ENCODE assay signal across 9 cellular contexts in the genomic region with DNA sequence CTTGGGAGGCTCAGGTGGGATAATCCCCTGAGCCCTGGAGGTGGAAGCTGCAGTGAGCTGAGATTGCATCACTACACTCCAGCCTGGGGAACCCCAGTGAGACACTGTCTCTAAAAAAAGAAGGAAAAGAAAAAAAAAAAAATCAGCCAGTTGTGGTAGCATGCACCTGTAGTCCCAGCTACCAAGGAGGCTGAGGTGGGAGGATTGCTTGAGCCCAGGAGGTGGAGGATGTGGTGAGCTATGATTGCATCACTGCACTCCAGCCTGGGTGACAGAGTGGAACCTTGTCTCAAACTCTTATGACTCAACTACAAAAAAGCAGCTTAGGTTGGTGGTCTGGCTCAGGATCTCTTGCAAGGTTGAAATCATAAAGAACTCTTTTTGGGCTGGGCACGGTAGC. TPM values are rescaled to one million over a fixed set of nuclear protein-coding genes. Genes with fewer than 3 reads are reported as not detected.
A peak's percentile ranks its signal among the peaks of the same experiment; 100 is the strongest.
DNase-seq lines count a peak whose midpoint lies in the region; ATAC-seq and TF ChIP-seq lines count a peak whose summit lies in the region.
"Had no signal": no experiment of that assay in that cellular context is flagged by ENCODE, and none has a peak within 500 bp of the region (broad histone marks: within the 10 kb centered on the region; RNA-seq: fewer than 3 reads in every experiment).

No MANE protein-coding gene starts in this region.

- peak overlapping the region; percentile 50 for H3K27ac Mint-ChIP-seq in activated T-cell treated with anti-CD3 and anti-CD28 coated beads, Interleukin-2, amount 50 U/mL, for 72 hours

- H3K4me3 ChIP-seq in mucosa of descending colon (no peak overlapping the region), ascending aorta (no peak overlapping the region), prostate gland (no peak overlapping the region)

- peaks cover 11% of the 10 kb centered on the region for H3K4me1 ChIP-seq in mucosa of descending colon (ENCODE audit: low read depth)
- H3K4me1 ChIP-seq in ascending aorta: peaks cover 0 to 6% of the 10 kb centered on the region in 2 donors
- no peaks in the 10 kb centered on the region for H3K4me1 ChIP-seq in prostate gland (replicated peaks)
- H3K4me1 ChIP-seq: BE2C had no signal

- peak overlapping the region; percentile 33 to 56 for H3K4me3 Mint-ChIP-seq in activated T-cell treated with anti-CD3 and anti-CD28 coated beads, Interleukin-2, amount 50 U/mL, for 72 hours

- TF ChIP-seq POLR2A in prostate gland (IDR thresholded peaks at IDR 0.05): no peak

- DNase-seq in stimulated activated naive CD4-positive, alpha-beta T cell treated with Interleukin-2 at 50 U/mL for 16 hours (lab: John Stamatoyannopoulos, UW): peak; percentile 23
- no peak for DNase-seq in stimulated activated naive CD4-positive, alpha-beta T cell (lab: John Stamatoyannopoulos, UW)
- peak; percentile 70 to 81 for DNase-seq in activated T-cell treated with anti-CD3 and anti-CD28 coated beads, Interleukin-2, amount 50 U/mL, for 72 hours
- DNase-seq in mucosa of descending colon (no peak), ascending aorta (ENCODE audit: low spot score in 2 of 2) (no peak), prostate gland (ENCODE audit: low spot score) (no peak), NCI-H2227 (lab: John Stamatoyannopoulos, UW; ENCODE audit: unreplicated experiment) (no peak), amniotic stem cell (lab: John Stamatoyannopoulos, UW) (no peak)
- DNase-seq: BE2C had no signal

- peaks cover 0 to 2% of the 10 kb centered on the region in 2 donors for H3K9me3 Mint-ChIP-seq in activated T-cell treated with anti-CD3 and anti-CD28 coated beads, Interleukin-2, amount 50 U/mL, for 72 hours

- 100% methylated on average over 1 of the region's 1 CpG for WGBS in prostate gland

- H3K27ac ChIP-seq in ascending aorta (peak overlapping the region in 1 of 2 donors; percentile 46), prostate gland (no peak overlapping the region)

- no peak for TF ChIP-seq CTCF in mucosa of descending colon (IDR thresholded peaks at IDR 0.05)
- no peak for TF ChIP-seq CTCF in ascending aorta (IDR thresholded peaks at IDR 0.05)
- TF ChIP-seq CTCF in prostate gland (IDR thresholded peaks at IDR 0.05): no peak

- no peaks in the 10 kb centered on the region for H3K9me3 ChIP-seq in mucosa of descending colon
- no peaks in the 10 kb centered on the region for H3K9me3 ChIP-seq in ascending aorta
- H3K9me3 ChIP-seq in prostate gland: no peaks in the 10 kb centered on the region
- H3K9me3 ChIP-seq: BE2C had no signal

- peaks cover 10 to 22% of the 10 kb centered on the region in 2 donors for H3K36me3 Mint-ChIP-seq in activated T-cell treated with anti-CD3 and anti-CD28 coated beads, Interleukin-2, amount 50 U/mL, for 72 hours (ENCODE audit: insufficient read depth in 2 of 2)

- intact Hi-C loops in mucosa of descending colon (cut with DNase I, micrococcal nuclease): no loop called here
- intact Hi-C loops in ascending aorta (cut with DNase I): no loop called here
- intact Hi-C loops in prostate gland (cut with DNase I): no loop called here

- peaks cover 44% of the 10 kb centered on the region for H3K4me1 Mint-ChIP-seq in activated T-cell treated with anti-CD3 and anti-CD28 coated beads, Interleukin-2, amount 50 U/mL, for 72 hours (ENCODE audit: low read depth)

- H3K27me3 Mint-ChIP-seq in activated T-cell treated with anti-CD3 and anti-CD28 coated beads, Interleukin-2, amount 50 U/mL, for 72 hours (ENCODE audit: low read depth): no peaks in the 10 kb centered on the region

- H3K36me3 ChIP-seq in mucosa of descending colon (ENCODE audit: low read depth) (peaks cover 6% of the 10 kb centered on the region), ascending aorta (peaks cover 27 to 28% of the 10 kb centered on the region in 2 donors), prostate gland (no peaks in the 10 kb centered on the region)

- ATAC-seq in activated T-cell treated with anti-CD3 and anti-CD28 coated beads, Interleukin-2, amount 50 U/mL, for 72 hours (replicated peaks in 1 of 2): peak; percentile 98 to 99
- peak; percentile 41 for ATAC-seq in mucosa of descending colon

- no peaks in the 10 kb centered on the region for H3K27me3 ChIP-seq in ascending aorta
- no peaks in the 10 kb centered on the region for H3K27me3 ChIP-seq in prostate gland (replicated peaks; ENCODE audit: insufficient read depth)
- H3K27me3 ChIP-seq: BE2C had no signal

RNA-seq across cellular contexts. Expression of a gene that starts 19.3 kb away (rescaled TPM):
- 100 to 1,000 TPM; 112 to 124 TPM for total RNA-seq in activated T-cell treated with anti-CD3 and anti-CD28 coated beads, Interleukin-2, amount 50 U/mL, for 72 hours
- total RNA-seq in mucosa of descending colon (100 to 1,000 TPM; 122 to 148 (median 144) TPM), ascending aorta (422 TPM), prostate gland (100 to 1,000 TPM; 250 to 279 TPM)

RNA-seq across cellular contexts. Expression of a gene that starts 34.3 kb away (rescaled TPM):
- 100 to 1,000 TPM; 458 to 468 TPM for total RNA-seq in activated T-cell treated with anti-CD3 and anti-CD28 coated beads, Interleukin-2, amount 50 U/mL, for 72 hours
- total RNA-seq in mucosa of descending colon: 100 to 1,000 TPM; 358 to 430 (median 419) TPM
- 426 TPM for total RNA-seq in ascending aorta
- total RNA-seq in prostate gland: 100 to 1,000 TPM; 296 to 343 TPM

RNA-seq across cellular contexts. Expression of a gene that starts 34.7 kb away (rescaled TPM):
- total RNA-seq in activated T-cell treated with anti-CD3 and anti-CD28 coated beads, Interleukin-2, amount 50 U/mL, for 72 hours: 10 to 100 TPM; 22.0 to 23.4 TPM
- total RNA-seq in mucosa of descending colon: 10 to 100 TPM; 31.6 to 44.4 (median 43.5) TPM
- 51.5 TPM for total RNA-seq in ascending aorta
- 10 to 100 TPM; 39.6 to 70.0 TPM for total RNA-seq in prostate gland

RNA-seq across cellular contexts. Expression of a gene that starts 37.6 kb away (rescaled TPM):
- 10 to 100 TPM; 70.2 to 76.5 TPM for total RNA-seq in activated T-cell treated with anti-CD3 and anti-CD28 coated beads, Interleukin-2, amount 50 U/mL, for 72 hours
- total RNA-seq in mucosa of descending colon (10 to 100 TPM; 46.4 to 60.5 (median 58.9) TPM), ascending aorta (94.7 TPM), prostate gland (10 to 100 TPM; 18.3 to 30.8 TPM)

RNA-seq across cellular contexts. Expression of a gene that starts 44.8 kb away (rescaled TPM):
- 1 to 10 TPM; 7.4 to 7.5 TPM for total RNA-seq in activated T-cell treated with anti-CD3 and anti-CD28 coated beads, Interleukin-2, amount 50 U/mL, for 72 hours
- total RNA-seq in mucosa of descending colon: 10 to 100 TPM; 15.8 to 36.3 (median 22.9) TPM
- total RNA-seq in ascending aorta: not detected
- total RNA-seq in prostate gland: 1 to 10 TPM; 6.3 to 8.9 TPM

Comparison
In these comparisons a context has a peak if more than half of its experiments do, and no peak if none do; other contexts are left out.
1. DNase-seq: peak in stimulated activated naive CD4-positive, alpha-beta T cell treated with Interleukin-2 at 50 U/mL for 16 hours (single experiment) and activated T-cell treated with anti-CD3 and anti-CD28 coated beads, Interleukin-2, amount 50 U/mL, for 72 hours (2 of 2); none in stimulated activated naive CD4-positive, alpha-beta T cell (0 of 6), mucosa of descending colon (0 of 3), ascending aorta (0 of 2), prostate gland (single experiment), NCI-H2227 (single experiment) and amniotic stem cell (single experiment).